Comparison of ENCODE assay signal across 8 cellular contexts in the genomic region with DNA sequence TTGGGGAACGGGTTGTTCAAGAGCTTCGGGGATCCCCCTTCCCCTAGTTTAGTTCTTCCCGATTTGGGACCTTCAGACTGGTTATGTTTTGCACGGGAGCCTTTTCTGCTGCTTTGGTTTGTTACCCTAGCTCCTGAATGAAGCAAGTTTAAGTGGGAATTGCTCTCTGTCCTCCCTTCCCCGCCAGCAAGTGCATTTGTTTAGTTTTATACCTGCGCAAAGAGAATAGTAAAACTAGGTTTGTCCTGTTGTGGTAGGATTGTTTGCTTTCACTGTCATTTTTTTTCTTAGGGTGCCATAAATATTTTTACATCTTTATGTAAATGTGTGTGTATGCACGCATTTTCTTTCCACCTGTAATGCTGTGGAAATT. TPM values are rescaled to one million over a fixed set of nuclear protein-coding genes. Genes with fewer than 3 reads are reported as not detected.
DNase-seq lines count a peak whose midpoint lies in the region; ATAC-seq and TF ChIP-seq lines count a peak whose summit lies in the region.

No MANE protein-coding gene starts in this region.

- H3K4me1 ChIP-seq in colonic mucosa (no peaks in the 10 kb centered on the region), muscle layer of duodenum (ENCODE audit: control insufficient read depth in 1 of 2, insufficient read depth in 2 of 2, low read length in 2 of 2) (peaks cover 0 to 8% of the 10 kb centered on the region in 2 donors)

- ATAC-seq in GM18520 (IDR thresholded peaks at IDR 0.05; ENCODE audit: unreplicated experiment) (no peak), GM21786 (IDR thresholded peaks at IDR 0.05; ENCODE audit: unreplicated experiment) (no peak), HG03521 (IDR thresholded peaks at IDR 0.05; ENCODE audit: unreplicated experiment) (no peak)

- intact Hi-C loops in colonic mucosa (cut with DNase I) = loop anchor here (5.0 kb wide), 1 partner anchor 41 kb away; no protein-coding TSS in a partner anchor

- no peak for DNase-seq in AG04450 (ENCODE audit: low read depth, low spot score)
- DNase-seq in LNCaP clone FGC (ENCODE audit: low read depth) = no peak
- DNase-seq in colonic mucosa = no peak
- no peak for DNase-seq in NK-92 treated with Interleukin-12 subunit alpha and Interleukin-12 subunit beta, amount 100 ng/mL, for 24 hours (lab: John Stamatoyannopoulos, UW)

- peak overlapping the region; percentile 78 for H3K4me3 ChIP-seq in AG04450 (ENCODE audit: low read depth, low read length)
- H3K4me3 ChIP-seq in LNCaP clone FGC (ENCODE audit: low read depth, low read length) = peak overlapping the region; percentile 77
- H3K4me3 ChIP-seq in colonic mucosa = peak overlapping the region; percentile 57
- peak overlapping the region; percentile 82 to 89 for H3K4me3 ChIP-seq in muscle layer of duodenum (ENCODE audit: low read depth in 1 of 2, low read length in 2 of 2)

- POLR2A ChIA-PET in AG04450 (lab: Yijun Ruan, JAX) = no interaction called here

- TF ChIP-seq CTCF in AG04450 (IDR thresholded peaks at IDR 0.05; ENCODE audit: low read depth, low read length) = no peak
- TF ChIP-seq CTCF in LNCaP clone FGC (IDR thresholded peaks at IDR 0.05; ENCODE audit: control insufficient read depth, extremely low read depth, insufficient read depth) = no peak
- no peak for TF ChIP-seq CTCF in colonic mucosa (IDR thresholded peaks at IDR 0.05)

- H3K9me3 ChIP-seq in AG04450 (ENCODE audit: control insufficient read depth, insufficient read depth, low read length) (no peaks in the 10 kb centered on the region), colonic mucosa (no peaks in the 10 kb centered on the region), muscle layer of duodenum (ENCODE audit: control insufficient read depth in 1 of 2, low read length in 2 of 2) (no peaks in the 10 kb centered on the region)

- CTCF ChIA-PET in AG04450 (lab: Charles Lee) = interaction anchor here (0.9 to 1.7 kb wide), 4 partner anchors 13 to 236 kb away, joined by 3 to 9 read pairs (median 4); no protein-coding TSS in a partner anchor

- H3K36me3 ChIP-seq in colonic mucosa (no peaks in the 10 kb centered on the region), muscle layer of duodenum (ENCODE audit: control insufficient read depth in 1 of 2, insufficient read depth in 2 of 2, low read length in 2 of 2) (no peaks in the 10 kb centered on the region)

- peak overlapping the region; percentile 82 to 93 for H3K9ac ChIP-seq in colonic mucosa (ENCODE audit: low read depth in 2 of 2, low read length in 2 of 2)

- H3K27ac ChIP-seq in AG04450 (ENCODE audit: low read depth, low read length) = no peak overlapping the region
- peak overlapping the region; percentile 98 for H3K27ac ChIP-seq in colonic mucosa
- peak overlapping the region; percentile 68 for H3K27ac ChIP-seq in muscle layer of duodenum (ENCODE audit: low read length)

- no peaks in the 10 kb centered on the region for H3K27me3 ChIP-seq in AG04450 (ENCODE audit: control insufficient read depth, insufficient read depth, low read length)
- H3K27me3 ChIP-seq in colonic mucosa = no peaks in the 10 kb centered on the region
- H3K27me3 ChIP-seq in muscle layer of duodenum (ENCODE audit: low read depth, low read length) = no peaks in the 10 kb centered on the region

RNA-seq across cellular contexts. Expression of a gene that starts 0.7 kb away (rescaled TPM):
- 4.4 and 5.4 TPM in 2 replicates for polyA plus RNA-seq in AG04450 (2011; rRNA removed)
- 1.9 and 4.2 TPM in 2 replicates for polyA minus RNA-seq in AG04450 (2011; rRNA and poly(A)+ RNA removed)
- total RNA-seq in colonic mucosa = 100 to 1,000 TPM in 1 of 2 donors, 10 to 100 TPM in 1; 95.4 to 145 TPM
